ENCODE assay signal across 31 cellular contexts in genomic region chr13:46698015-46698414, GRCh38.
DNase-seq lines count a peak whose midpoint lies in the region; ATAC-seq, FAIRE-seq and TF ChIP-seq lines count a peak whose summit lies in the region.
"Had no signal": no experiment of that assay in that cellular context is flagged by ENCODE, and none has a peak within 500 bp of the region (broad histone marks: within the 10 kb centered on the region; RNA-seq: fewer than 3 reads in every experiment).

No MANE protein-coding gene starts in this region.

- no peaks in the 10 kb centered on the region for H3K79me2 ChIP-seq in smooth muscle cell (ENCODE audit: low read depth)
- H3K79me2 ChIP-seq: hepatocyte, parathyroid adenoma had no signal

- H3K27ac ChIP-seq in ascending aorta (peak overlapping the region; percentile 41 to 45), heart right ventricle (peak overlapping the region in 4 of 10 donors; percentile 23 to 36 (median 31)), pancreas (no peak overlapping the region), tibial artery (peak overlapping the region; percentile 60 to 62), smooth muscle cell (ENCODE audit: low read depth) (no peak overlapping the region)
- H3K27ac ChIP-seq: A549, hepatocyte, parathyroid adenoma, right lobe of liver had no signal

- H3F3A ChIP-seq in smooth muscle cell (ENCODE audit: low read depth), result no peaks in the 10 kb centered on the region

- no peak overlapping the region for H3K9ac ChIP-seq in smooth muscle cell (ENCODE audit: low read depth)
- H3K9ac ChIP-seq: parathyroid adenoma had no signal

- H4K20me1 ChIP-seq in smooth muscle cell (ENCODE audit: low read depth), result no peaks in the 10 kb centered on the region

- whole genome bisulfite sequencing in heart right ventricle, 2 donors, result 44 to 51% methylated on average over 3 of the region's 3 CpGs
- 36 to 45% methylated on average over 3 of the region's 3 CpGs for WGBS in pancreas, 2 donors
- 95% methylated on average over 3 of the region's 3 CpGs for WGBS in smooth muscle cell (ENCODE audit: low lambda C conversion rate)

- no peak overlapping the region for H3K4me2 ChIP-seq in smooth muscle cell
- H3K4me2 ChIP-seq: A549, hepatocyte had no signal

- H3K9me3 ChIP-seq in ascending aorta, result no peaks in the 10 kb centered on the region
- H3K9me3 ChIP-seq in heart right ventricle, result no peaks in the 10 kb centered on the region
- no peaks in the 10 kb centered on the region for H3K9me3 ChIP-seq in pancreas
- no peaks in the 10 kb centered on the region for H3K9me3 ChIP-seq in tibial artery
- no peaks in the 10 kb centered on the region for H3K9me3 ChIP-seq in smooth muscle cell (replicated peaks; ENCODE audit: low read depth)
- H3K9me3 ChIP-seq: A549, right lobe of liver had no signal

- ATAC-seq in heart right ventricle, result peak; percentile 61 to 88 (median 80)
- ATAC-seq in pancreas, result peak; percentile 47 to 92 (median 78)
- ATAC-seq: A549; effector memory CD8-positive, alpha-beta T cell; T-cell had no signal

- H2AFZ ChIP-seq in smooth muscle cell (ENCODE audit: low read depth), result no peak overlapping the region
- H2AFZ ChIP-seq: hepatocyte, parathyroid adenoma had no signal

- intact Hi-C loops in ascending aorta (cut with DNase I) (no loop called here), heart right ventricle (cut with DNase I) (loop anchor here in 6 of 10 donors (5.0 to 10.0 kb wide), 2 partner anchors 143 to 146 kb away; partner anchors contain the start of gene LRCH1 (in 6 of the 6)), pancreas (cut with DNase I) (no loop called here), tibial artery (cut with DNase I; ENCODE audit: low total_unique reads) (no loop called here)

- no peak for TF ChIP-seq CTCF in ascending aorta (IDR thresholded peaks at IDR 0.05)
- TF ChIP-seq CTCF in heart right ventricle (IDR thresholded peaks at IDR 0.05), result no peak
- no peak for TF ChIP-seq CTCF in pancreas (IDR thresholded peaks at IDR 0.05)
- TF ChIP-seq CTCF in tibial artery (IDR thresholded peaks at IDR 0.05), result no peak
- TF ChIP-seq CTCF in foreskin fibroblast (IDR thresholded peaks at IDR 0.05; ENCODE audit: low read depth, low read length), result no peak
- TF ChIP-seq CTCF in smooth muscle cell (IDR thresholded peaks at IDR 0.05; ENCODE audit: borderline replicate concordance, insufficient read depth, poor library complexity, severe bottlenecking), result no peak

- H3K36me3 ChIP-seq in ascending aorta, result peaks cover 14 to 40% of the 10 kb centered on the region in 2 donors
- peaks cover 0 to 93% (median 24%) of the 10 kb centered on the region in 9 donors for H3K36me3 ChIP-seq in heart right ventricle
- no peaks in the 10 kb centered on the region for H3K36me3 ChIP-seq in pancreas
- H3K36me3 ChIP-seq in tibial artery, result peaks cover 4 to 63% (median 51%) of the 10 kb centered on the region in 3 donors
- peaks cover 14% of the 10 kb centered on the region for H3K36me3 ChIP-seq in smooth muscle cell (ENCODE audit: low read depth)

- DNase-seq in ascending aorta (ENCODE audit: low spot score in 2 of 2) (peak; percentile 15 to 84), heart right ventricle (peak; percentile 45 to 72), pancreas (peak in 4 of 6 donors; percentile 63 to 78 (median 67)), tibial artery (peak; percentile 88 to 93), RKO (ENCODE audit: low spot score) (no peak), foreskin fibroblast (no peak), smooth muscle cell (lab: John Stamatoyannopoulos, UW; ENCODE audit: unreplicated experiment) (no peak), NOMO-1 (lab: John Stamatoyannopoulos, UW; ENCODE audit: unreplicated experiment in 2 of 2) (no peak)
- DNase-seq: activated CD4-positive, alpha-beta T cell treated with anti-CD3 and anti-CD28 coated beads, Interleukin-2, amount 10 ng/mL, durations not matched to agents 7 days and 5 days; activated effector memory CD4-positive, alpha-beta T cell treated with Interleukin-2 at 50 U/mL for 16 hours; activated T-cell treated with anti-CD3 and anti-CD28 coated beads, Interleukin-2, amount 50 U/mL, for 1 hour; anterior cingulate cortex; CD4-positive, alpha-beta memory T cell; effector memory CD8-positive, alpha-beta T cell; EL; HFFc6; mammary epithelial cell; NCI-H146; NCI-H2107; NCI-H748 treated with DMSO at 0.1 percent for 48 hours; nephron progenitor cell; right lobe of liver; RPMI8226; stimulated activated CD4-positive, alpha-beta T cell treated with anti-CD3 and anti-CD28 coated beads, Interleukin-4, amount 100 ng/mL, for 1 hour; T-cell had no signal

- no peak for FAIRE-seq in pancreas (lab: Jason Lieb, UNC)
- FAIRE-seq: A549, GM18507, H1 had no signal

- no peak overlapping the region for H3K4me3 ChIP-seq in ascending aorta
- H3K4me3 ChIP-seq in heart right ventricle, result no peak overlapping the region
- no peak overlapping the region for H3K4me3 ChIP-seq in pancreas
- no peak overlapping the region for H3K4me3 ChIP-seq in tibial artery
- no peak overlapping the region for H3K4me3 ChIP-seq in foreskin fibroblast (ENCODE audit: low read depth in 1 of 2, low read length in 2 of 2)
- H3K4me3 ChIP-seq in smooth muscle cell, result no peak overlapping the region
- H3K4me3 ChIP-seq: A549, cardiac muscle cell, hepatocyte, right lobe of liver had no signal

- H3K4me1 ChIP-seq in ascending aorta, result peaks cover 4 to 10% of the 10 kb centered on the region in 2 donors
- H3K4me1 ChIP-seq in heart right ventricle, result peaks cover 0 to 28% (median 15%) of the 10 kb centered on the region in 9 donors
- H3K4me1 ChIP-seq in pancreas, result peaks cover 0 to 3% (median 0%) of the 10 kb centered on the region in 3 donors
- peaks cover 0 to 28% (median 18%) of the 10 kb centered on the region in 4 donors for H3K4me1 ChIP-seq in tibial artery
- H3K4me1 ChIP-seq in smooth muscle cell (ENCODE audit: low read depth), result no peaks in the 10 kb centered on the region
- H3K4me1 ChIP-seq: A549, right lobe of liver had no signal

- H3K27me3 ChIP-seq in ascending aorta, result no peaks in the 10 kb centered on the region
- H3K27me3 ChIP-seq in heart right ventricle, result no peaks in the 10 kb centered on the region
- no peaks in the 10 kb centered on the region for H3K27me3 ChIP-seq in pancreas
- H3K27me3 ChIP-seq in tibial artery, result no peaks in the 10 kb centered on the region
- no peaks in the 10 kb centered on the region for H3K27me3 ChIP-seq in smooth muscle cell (ENCODE audit: low read depth)
- H3K27me3 ChIP-seq: cardiac muscle cell, hepatocyte, right lobe of liver had no signal

Comparison
In these comparisons a context has a peak if more than half of its experiments do, and no peak if none do; other contexts are left out.
1. DNase-seq: peak in ascending aorta (2 of 2), heart right ventricle (2 of 2), pancreas (4 of 6) and tibial artery (2 of 2); none in RKO (single experiment), foreskin fibroblast (0 of 2), smooth muscle cell (single experiment) and NOMO-1 (0 of 2).
2. H3K27ac ChIP-seq: peak in ascending aorta (2 of 2) and tibial artery (2 of 2); none in pancreas (0 of 4) and smooth muscle cell (single experiment).
3. intact Hi-C loops: an anchor here in heart right ventricle (5.0 to 10.0 kb wide); none called in ascending aorta, pancreas and tibial artery.